In the genomic region with DNA sequence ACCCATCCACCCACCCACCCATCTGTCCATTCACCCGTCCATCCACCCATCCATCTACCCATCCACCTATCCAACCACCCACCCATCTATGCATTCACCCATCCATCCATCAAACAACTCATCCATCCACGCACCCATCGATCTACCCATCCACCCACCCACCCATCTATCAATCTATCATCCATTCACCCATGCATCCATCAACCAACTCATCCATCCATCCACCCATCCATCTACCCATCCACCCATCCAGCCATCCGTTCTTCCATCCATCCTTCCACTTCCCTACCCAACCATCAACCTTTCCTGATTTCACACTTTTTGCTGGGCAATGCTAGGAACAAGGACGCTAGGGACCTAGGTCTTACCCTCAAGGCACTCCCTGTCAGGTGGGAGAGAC, we compare ENCODE assay signal across 1 cellular context.
TF ChIP-seq lines count a peak whose summit lies in the region.

No MANE protein-coding gene starts in this region.

TF ChIP-seq in GM23338, 12 proteins besides CTCF, POLR2A, EP300 and RAD21:
- TF ChIP-seq ETS1 (IDR thresholded peaks at IDR 0.05) = no peak
- TF ChIP-seq EZH2phosphoT487 (IDR thresholded peaks at IDR 0.05; ENCODE audit: unreplicated experiment) = no peak
- no peak for TF ChIP-seq ZNF462 (CRISPR knock-in tag; IDR thresholded peaks at IDR 0.05)
- TF ChIP-seq STAT1 (IDR thresholded peaks at IDR 0.05; ENCODE audit: unreplicated experiment) = no peak
- no peak for TF ChIP-seq NANOG (IDR thresholded peaks at IDR 0.05; ENCODE audit: borderline replicate concordance)
- no peak for TF ChIP-seq REST (IDR thresholded peaks at IDR 0.05; ENCODE audit: unreplicated experiment)
